28 cellular contexts compared by ENCODE assay signal in genomic region chr6:167437888-167438484, GRCh38.
"Had no signal": no experiment of that assay in that cellular context is flagged by ENCODE, and none has a peak within 500 bp of the region (broad histone marks: within the 10 kb centered on the region; RNA-seq: fewer than 3 reads in every experiment).

No MANE protein-coding gene starts in this region.

- FAIRE-seq: colon, islet of Langerhans had no signal

- ATAC-seq: esophagus mucosa; foreskin keratinocyte; heart right ventricle; left cardiac atrium; left lung; mucosa of descending colon; natural killer cell treated with Interleukin-12 subunit alpha and Interleukin-12 subunit beta and Interleukin-15 and Interleukin-18, amount 100 ng/mL, for 72 hours; psoas muscle; right cardiac atrium; stimulated activated memory B cell treated with anti-CD40 and anti-IgM and Interleukin-4, amounts not matched to agents 10 μg/mL and 1 μg/mL and 100 μg/mL, for 72 hours; stimulated activated naive CD8-positive, alpha-beta T cell treated with anti-CD3 and anti-CD28 coated beads, Interleukin-15, Interleukin-2, amounts not matched to agents 100 U/mL and 50 U/mL, for 24 hours had no signal

- H3K9me3 ChIP-seq: heart right ventricle, left lung, mucosa of descending colon, psoas muscle, sigmoid colon, testis, tibial artery, vagina had no signal

- H3K4me1 ChIP-seq: foreskin keratinocyte, left lung, psoas muscle, tibial artery, vagina had no signal

- H3K27me3 ChIP-seq: foreskin keratinocyte, heart right ventricle, left lung, sigmoid colon, testis, tibial artery, vagina had no signal

- H3K27ac ChIP-seq: epithelial cell of prostate, foreskin keratinocyte, heart right ventricle, left lung, psoas muscle, sigmoid colon, testis, tibial artery, vagina had no signal

- H3K36me3 ChIP-seq: heart right ventricle, left lung, sigmoid colon, tibial artery, vagina had no signal

- DNase-seq: effector CD8-positive, alpha-beta T cell; endodermal cell; foreskin keratinocyte; glutamatergic neuron; heart right ventricle; hippocampal formation; left cardiac atrium; left lung; mesenchymal stem cell; mucosa of descending colon; naive B cell; nucleus accumbens; psoas muscle; right cardiac atrium; sigmoid colon; stimulated activated CD4-positive, alpha-beta T cell treated with anti-CD3 and anti-CD28 coated beads, Interleukin-2, amount 100 ng/mL, for 24 hours; stimulated activated CD4-positive, alpha-beta T cell treated with anti-CD3 and anti-CD28 coated beads, Interleukin-4, amount 100 ng/mL, for 4 hours; stimulated activated naive CD8-positive, alpha-beta T cell treated with anti-CD3 and anti-CD28 coated beads, Interleukin-15, Interleukin-2, amounts not matched to agents 100 U/mL and 50 U/mL, for 24 hours; substantia nigra; testis; tibial artery had no signal

- H3K4me3 ChIP-seq: heart right ventricle, left lung, mucosa of descending colon, psoas muscle, sigmoid colon, testis, tibial artery, vagina had no signal
